Comparison of ENCODE assay signal across 21 cellular contexts in genomic region chr15:37045241-37045640, GRCh38. TPM values are rescaled to one million over a fixed set of nuclear protein-coding genes. Genes with fewer than 3 reads are reported as not detected.
DNase-seq lines count a peak whose midpoint lies in the region; ATAC-seq and TF ChIP-seq lines count a peak whose summit lies in the region.
"Had no signal": no experiment of that assay in that cellular context is flagged by ENCODE, and none has a peak within 500 bp of the region (broad histone marks: within the 10 kb centered on the region; RNA-seq: fewer than 3 reads in every experiment).

No MANE protein-coding gene starts in this region.

- no peak overlapping the region for H2BK15ac ChIP-seq in H9 (ENCODE audit: low read depth, low read length)

- no peak overlapping the region for H4K8ac ChIP-seq in H9 (replicated peaks; ENCODE audit: insufficient read length, low read depth, low read length)

- H2BK12ac ChIP-seq in H9 (ENCODE audit: insufficient read length, low read depth, low read length): no peak overlapping the region

- H3K27me3 Mint-ChIP-seq in H9 (ENCODE audit: low read depth) (no peaks in the 10 kb centered on the region; the same call in 1 of the 2 replicates), endodermal cell (ENCODE audit: insufficient read depth) (no peaks in the 10 kb centered on the region), neural progenitor cell (ENCODE audit: insufficient read depth, low read depth) (peaks cover 23% of the 10 kb centered on the region)
- H3K27me3 Mint-ChIP-seq: activated CD4-positive, alpha-beta T cell treated with anti-CD3 and anti-CD28 coated beads, Interleukin-2, amount 10 ng/mL, durations not matched to agents 24 days and 14 days had no signal

- H3K36me3 Mint-ChIP-seq in H9 (ENCODE audit: insufficient read depth in 1 of 3, low read depth in 3 of 3) (no peaks in the 10 kb centered on the region; a peak in 1 of 7 replicates), endodermal cell (ENCODE audit: low read depth) (no peaks in the 10 kb centered on the region), neural progenitor cell (peaks cover 3% of the 10 kb centered on the region)

- H3K18ac ChIP-seq in H9 (ENCODE audit: insufficient read length, low read depth, low read length): no peak overlapping the region

- H3K27ac Mint-ChIP-seq in H9 (peak overlapping the region; percentile 95 to 99 (median 98); a peak in 5 of 7 replicates), endodermal cell (peak overlapping the region; percentile 98), neural progenitor cell (peak overlapping the region; percentile 14)
- H3K27ac Mint-ChIP-seq: activated CD4-positive, alpha-beta T cell treated with anti-CD3 and anti-CD28 coated beads, Interleukin-2, amount 10 ng/mL, durations not matched to agents 24 days and 14 days had no signal

- H3K4me2 ChIP-seq in H9 (ENCODE audit: insufficient read depth, insufficient read length, low read length) (peak overlapping the region; percentile 41), neural progenitor cell (peak overlapping the region; percentile 83), Karpas-422 (ENCODE audit: low read depth, low read length, poor library complexity, severe bottlenecking) (no peak overlapping the region)

- H3K14ac ChIP-seq in H9 (ENCODE audit: insufficient read depth, low read length): no peak overlapping the region; the same call in 1 of the 2 replicates

- no peak overlapping the region for H4K5ac ChIP-seq in H9 (ENCODE audit: insufficient read length, low read depth, low read length)

- no peak overlapping the region for H3K4ac ChIP-seq in H9 (ENCODE audit: low read depth, low read length)

- H3K79me2 ChIP-seq in H9 (ENCODE audit: insufficient read depth, low read length) (no peaks in the 10 kb centered on the region), neural progenitor cell (ENCODE audit: low read depth) (no peaks in the 10 kb centered on the region), Karpas-422 (ENCODE audit: low read length) (peaks cover 81% of the 10 kb centered on the region)

- no peak overlapping the region for H2BK5ac ChIP-seq in H9 (ENCODE audit: insufficient read length, low read length)

- TF ChIP-seq CTCF in H9 (conservative IDR thresholded peaks at IDR 0.05): no peak
- TF ChIP-seq CTCF in endodermal cell (conservative IDR thresholded peaks at IDR 0.05): no peak
- no peak for TF ChIP-seq CTCF in neural progenitor cell (IDR thresholded peaks at IDR 0.05)

- H2AFZ ChIP-seq in H9 (ENCODE audit: low read length) (no peak overlapping the region), neural progenitor cell (replicated peaks) (no peak overlapping the region), Karpas-422 (ENCODE audit: low read length) (no peak overlapping the region)

- H3T11ph ChIP-seq in H9 (ENCODE audit: low read length): no peak overlapping the region

- H3K9me3 Mint-ChIP-seq in H9 (peaks cover 0 to 5% of the 10 kb centered on the region in 2 experiments; a peak in 2 of 5 replicates), endodermal cell (no peaks in the 10 kb centered on the region), neural progenitor cell (no peaks in the 10 kb centered on the region)
- H3K9me3 Mint-ChIP-seq: activated CD4-positive, alpha-beta T cell treated with anti-CD3 and anti-CD28 coated beads, Interleukin-2, amount 10 ng/mL, durations not matched to agents 24 days and 14 days; activated T-cell treated with anti-CD3 and anti-CD28 coated beads, Interleukin-2, amount 50 U/mL, for 4 hours had no signal

- H3K27me3 ChIP-seq in H9 (ENCODE audit: insufficient read depth, low read length): no peaks in the 10 kb centered on the region
- H3K27me3 ChIP-seq in endodermal cell (ENCODE audit: control insufficient read depth, insufficient read depth, low read length, poor library complexity, severe bottlenecking): no peaks in the 10 kb centered on the region
- peaks cover 4% of the 10 kb centered on the region for H3K27me3 ChIP-seq in neural progenitor cell
- no peaks in the 10 kb centered on the region for H3K27me3 ChIP-seq in Karpas-422 (ENCODE audit: low read length)
- H3K27me3 ChIP-seq: adrenal gland had no signal

- ATAC-seq in HG03460 (IDR thresholded peaks at IDR 0.05; ENCODE audit: unreplicated experiment): no peak
- no peak for ATAC-seq in GM18868 (IDR thresholded peaks at IDR 0.05; ENCODE audit: unreplicated experiment)
- ATAC-seq: activated T-cell treated with anti-CD3 and anti-CD28 coated beads, Interleukin-2, amount 50 U/mL, for 4 hours; SK-N-SH treated with all-trans-retinoic acid at 6 μM for 48 hours had no signal

- H3K27ac ChIP-seq in H9 (ENCODE audit: insufficient read length, low read depth, low read length): no peak overlapping the region
- peak overlapping the region; percentile 77 for H3K27ac ChIP-seq in endodermal cell (ENCODE audit: low read depth, low read length)
- peak overlapping the region; percentile 89 for H3K27ac ChIP-seq in neural progenitor cell
- no peak overlapping the region for H3K27ac ChIP-seq in Karpas-422 (ENCODE audit: low read length)

- no peak overlapping the region for H2BK120ac ChIP-seq in H9 (ENCODE audit: low read depth, low read length, poor library complexity, severe bottlenecking)

- H3K4me1 Mint-ChIP-seq in H9 (peaks cover 38 to 45% of the 10 kb centered on the region in 2 experiments), endodermal cell (peaks cover 53% of the 10 kb centered on the region), neural progenitor cell (peaks cover 37% of the 10 kb centered on the region)
- H3K4me1 Mint-ChIP-seq: activated CD4-positive, alpha-beta T cell treated with anti-CD3 and anti-CD28 coated beads, Interleukin-2, amount 10 ng/mL, durations not matched to agents 24 days and 14 days had no signal

- H3K4me3 ChIP-seq in endodermal cell (ENCODE audit: low read length) (peak overlapping the region; percentile 76), neural progenitor cell (peak overlapping the region; percentile 37), Karpas-422 (ENCODE audit: low read length) (no peak overlapping the region)
- H3K4me3 ChIP-seq: adrenal gland had no signal

- H3K79me1 ChIP-seq in H9 (ENCODE audit: insufficient read depth, low read depth, low read length, poor library complexity, severe bottlenecking): no peaks in the 10 kb centered on the region

- no peak overlapping the region for H4K91ac ChIP-seq in H9 (ENCODE audit: insufficient read length, low read depth, low read length)

- H3K4me3 Mint-ChIP-seq in H9 (peak overlapping the region; percentile 53 to 77), endodermal cell (peak overlapping the region; percentile 52), neural progenitor cell (peak overlapping the region; percentile 78)
- H3K4me3 Mint-ChIP-seq: activated CD4-positive, alpha-beta T cell treated with anti-CD3 and anti-CD28 coated beads, Interleukin-2, amount 10 ng/mL, durations not matched to agents 24 days and 14 days; activated T-cell treated with anti-CD3 and anti-CD28 coated beads, Interleukin-2, amount 50 U/mL, for 4 hours had no signal

- H3K9ac ChIP-seq in H9 (ENCODE audit: extremely low read depth, insufficient read length, low read length): no peak overlapping the region
- peak overlapping the region; percentile 75 for H3K9ac ChIP-seq in endodermal cell (ENCODE audit: extremely low read depth, low read length, poor library complexity, severe bottlenecking)
- H3K9ac ChIP-seq in neural progenitor cell: no peak overlapping the region
- no peak overlapping the region for H3K9ac ChIP-seq in Karpas-422 (ENCODE audit: low read length)

- H3K36me3 ChIP-seq in endodermal cell (ENCODE audit: control insufficient read depth, insufficient read depth, low read length): no peaks in the 10 kb centered on the region
- no peaks in the 10 kb centered on the region for H3K36me3 ChIP-seq in neural progenitor cell
- H3K36me3 ChIP-seq in Karpas-422 (ENCODE audit: insufficient read depth, low read length): peaks cover 25% of the 10 kb centered on the region

- peaks cover 64% of the 10 kb centered on the region for H3F3A ChIP-seq in neural progenitor cell (ENCODE audit: low read depth)

- no peak for DNase-seq in H9
- peak; percentile 85 for DNase-seq in NCI-H69 (lab: John Stamatoyannopoulos, UW)
- no peak for DNase-seq in endodermal cell
- DNase-seq in neural progenitor cell (ENCODE audit: low spot score): peak; percentile 61
- no peak for DNase-seq in SIG-M5 (lab: John Stamatoyannopoulos, UW)
- DNase-seq in Karpas-422: no peak
- DNase-seq: activated CD4-positive, alpha-beta T cell treated with anti-CD3 and anti-CD28 coated beads, Interleukin-2, amount 10 ng/mL, durations not matched to agents 24 days and 14 days; activated naive CD4-positive, alpha-beta T cell; activated T-cell treated with anti-CD3 and anti-CD28 coated beads, Interleukin-2, amount 50 U/mL, for 4 hours; adrenal gland; KBM-7; kidney glomerular epithelial cell; mammary epithelial cell; MM.1S; NCI-H526 treated with DMSO at 0.1 percent for 48 hours; stimulated activated CD4-positive, alpha-beta T cell treated with anti-CD3 and anti-CD28 coated beads, Interleukin-4, amount 100 ng/mL, for 24 hours; stimulated activated naive CD4-positive, alpha-beta T cell treated with Interleukin-2 at 50 U/mL for 16 hours; T-helper 2 cell had no signal

- no peak overlapping the region for H2BK20ac ChIP-seq in H9 (ENCODE audit: low read depth, low read length, poor library complexity, severe bottlenecking)

- no CpG with 5 or more reads among the region's 3 CpGs for WGBS in H9 (ENCODE audit: extremely low coverage, insufficient read length, low lambda C conversion rate)
- WGBS in endodermal cell (ENCODE audit: insufficient coverage in 1 of 2, insufficient read length in 1 of 2), 2 experiments: 19% methylated on average over 3 of the region's 3 CpGs; no CpG with 5 or more reads in 1 of the 2 experiments

- H3K56ac ChIP-seq in H9 (ENCODE audit: insufficient read length, low read depth, low read length): no peak overlapping the region

- no peaks in the 10 kb centered on the region for H3K9me2 ChIP-seq in Karpas-422 (replicated peaks; ENCODE audit: insufficient read depth, low read length)

- H3K23me2 ChIP-seq in H9 (ENCODE audit: insufficient read length, low read depth, low read length, poor library complexity, severe bottlenecking): no peaks in the 10 kb centered on the region

- no peak overlapping the region for H2AK5ac ChIP-seq in H9 (ENCODE audit: insufficient read length, low read length)

- H3K9me3 ChIP-seq in H9 (ENCODE audit: control insufficient read depth, low read depth, low read length) (no peaks in the 10 kb centered on the region), endodermal cell (ENCODE audit: control insufficient read depth, low read length) (no peaks in the 10 kb centered on the region), neural progenitor cell (ENCODE audit: low read depth) (no peaks in the 10 kb centered on the region), Karpas-422 (ENCODE audit: low read length) (no peaks in the 10 kb centered on the region)
- H3K9me3 ChIP-seq: adrenal gland had no signal

- H3K4me1 ChIP-seq in H9 (ENCODE audit: insufficient read depth, low read length) (peaks cover 10% of the 10 kb centered on the region; the same call in 1 of the 2 replicates), endodermal cell (ENCODE audit: control insufficient read depth, insufficient read depth, low read length) (peaks cover 28% of the 10 kb centered on the region), neural progenitor cell (peaks cover 61% of the 10 kb centered on the region), Karpas-422 (ENCODE audit: low read length) (peaks cover 36% of the 10 kb centered on the region)

- no peaks in the 10 kb centered on the region for H4K20me1 ChIP-seq in H9 (ENCODE audit: control insufficient read depth, insufficient read depth, insufficient read length)
- no peaks in the 10 kb centered on the region for H4K20me1 ChIP-seq in neural progenitor cell (ENCODE audit: low read depth)
- no peaks in the 10 kb centered on the region for H4K20me1 ChIP-seq in Karpas-422 (ENCODE audit: insufficient read depth, low read depth, low read length)

- no peak overlapping the region for H3K23ac ChIP-seq in H9 (ENCODE audit: insufficient read length, low read depth, low read length)

RNA-seq across cellular contexts. Expression of gene MEIS2, which starts 55.1 kb away (rescaled TPM):
- total RNA-seq in H9 (2021): 0.35 and 0.50 TPM in 2 replicates
- total RNA-seq in endodermal cell: 1 to 10 TPM; 7.1 to 9.7 TPM
- polyA plus RNA-seq in endodermal cell (2013, experiment 1 of 2): 143 TPM
- polyA plus RNA-seq in endodermal cell (2013, experiment 2 of 2): 119 TPM
- total RNA-seq in neural progenitor cell (ENCODE audit: low replicate concordance): 18.3 and 21.5 TPM in 2 replicates
- 55.7 and 68.2 TPM in 2 replicates for total RNA-seq in Karpas-422 (2014; rRNA removed; shearing (Covaris generic); ENCODE audit: low replicate concordance)
- total RNA-seq: activated CD4-positive, alpha-beta T cell treated with anti-CD3 and anti-CD28 coated beads, Interleukin-2, amount 10 ng/mL, durations not matched to agents 24 days and 14 days had no signal

Comparison
In these comparisons a context has a peak if more than half of its experiments do, and no peak if none do; other contexts are left out.
1. DNase-seq: peak in NCI-H69 (single experiment) and neural progenitor cell (single experiment); none in H9 (single experiment), endodermal cell (single experiment), SIG-M5 (single experiment) and Karpas-422 (single experiment).
2. H3K27ac ChIP-seq: peak in endodermal cell (single experiment) and neural progenitor cell (single experiment); none in H9 (single experiment) and Karpas-422 (single experiment).
3. H3K27ac Mint-ChIP-seq: peak in every context shown above with its lines; median percentile 98 in H9; 98 in endodermal cell; 14 in neural progenitor cell.
4. Peak in every context shown above with its lines, with median percentiles within 50 percentile points of each other: H3K4me3 Mint-ChIP-seq.